Comparison of ENCODE assay signal across 1 cellular context in genomic region chr2:120709608-120710041, GRCh38.
TF ChIP-seq lines count a peak whose summit lies in the region.

No MANE protein-coding gene starts in this region.

TF ChIP-seq in H1, 55 proteins besides CTCF, POLR2A, EP300 and RAD21:
- TF ChIP-seq ATF3 (IDR thresholded peaks at IDR 0.05; ENCODE audit: insufficient read depth, low read depth, low read length) (no peak), ZNF274 (IDR thresholded peaks at IDR 0.05; ENCODE audit: borderline replicate concordance, extremely low read depth, low read length) (no peak), FOSL1 (IDR thresholded peaks at IDR 0.05; ENCODE audit: insufficient read depth, low read depth, low read length) (no peak), E2F6 (IDR thresholded peaks at IDR 0.05) (no peak), BCL11A (IDR thresholded peaks at IDR 0.05; ENCODE audit: low read depth in 2 of 2, low read length in 2 of 2) (no peak), KDM4A (IDR thresholded peaks at IDR 0.05; ENCODE audit: low read depth, low read length, severe bottlenecking) (no peak), JUN (IDR thresholded peaks at IDR 0.05; ENCODE audit: low read depth, low read length) (no peak), CREB1 (IDR thresholded peaks at IDR 0.05) (peak; percentile 59; the same call in 1 of the 2 replicates), BACH1 (IDR thresholded peaks at IDR 0.05; ENCODE audit: low read length) (no peak), CHD7 (IDR thresholded peaks at IDR 0.05; ENCODE audit: insufficient replicate concordance, low read length) (peak; percentile 83), TEAD4 (IDR thresholded peaks at IDR 0.05; ENCODE audit: low read depth, low read length) (no peak), SAP30 (IDR thresholded peaks at IDR 0.05; ENCODE audit: insufficient read depth, insufficient replicate concordance, low read length) (no peak), TAF1 (IDR thresholded peaks at IDR 0.05; ENCODE audit: low read depth, low read length) (peak; percentile 32; the same call in 1 of the 2 replicates), POLR2AphosphoS5 (IDR thresholded peaks at IDR 0.05; ENCODE audit: low read depth, low read length) (no peak), EGR1 (IDR thresholded peaks at IDR 0.05; ENCODE audit: borderline replicate concordance, low read depth, low read length) (no peak), CBX8 (IDR thresholded peaks at IDR 0.05; ENCODE audit: borderline replicate concordance, low read depth, low read length) (no peak), YY1 (IDR thresholded peaks at IDR 0.05; ENCODE audit: low read depth, low read length) (peak; percentile 41; the same call in 1 of the 2 replicates), RXRA (IDR thresholded peaks at IDR 0.05; ENCODE audit: insufficient read depth, low read depth, low read length) (no peak), CTBP2 (IDR thresholded peaks at IDR 0.05; ENCODE audit: borderline replicate concordance, insufficient read depth, insufficient read length, low read length) (peak; percentile 41), SRF (IDR thresholded peaks at IDR 0.05; ENCODE audit: low read depth, low read length) (no peak), CHD2 (IDR thresholded peaks at IDR 0.05; ENCODE audit: low read length) (no peak), PHF8 (conservative IDR thresholded peaks at IDR 0.05; ENCODE audit: low read depth, low read length) (no peak), SIX5 (IDR thresholded peaks at IDR 0.05; ENCODE audit: low read depth, low read length) (no peak), TAF7 (optimal IDR thresholded peaks at IDR 0.05; ENCODE audit: borderline replicate concordance, low read depth, low read length) (no peak), HDAC6 (IDR thresholded peaks at IDR 0.05; ENCODE audit: low read depth, low read length) (no peak), RFX5 (IDR thresholded peaks at IDR 0.05; ENCODE audit: borderline replicate concordance, low read depth, low read length) (no peak), EZH2 (IDR thresholded peaks at IDR 0.05; ENCODE audit: low read depth, low read length, severe bottlenecking) (no peak), SP1 (IDR thresholded peaks at IDR 0.05; ENCODE audit: low read depth, low read length) (peak; percentile 51; the same call in 1 of the 2 replicates), TCF12 (IDR thresholded peaks at IDR 0.05; ENCODE audit: low read depth, low read length) (peak; percentile 79), TBP (IDR thresholded peaks at IDR 0.05; ENCODE audit: low read depth, low read length) (no peak), JUND (IDR thresholded peaks at IDR 0.05; ENCODE audit: low read length) (peak; percentile 37; the same call in 1 of the 2 replicates), NANOG (IDR thresholded peaks at IDR 0.05; ENCODE audit: insufficient read depth, low read depth, low read length, poor library complexity, severe bottlenecking) (peak; percentile 47), HDAC2 (IDR thresholded peaks at IDR 0.05; ENCODE audit: borderline replicate concordance in 1 of 2, low read depth in 2 of 2, low read length in 2 of 2) (peak in 1 of 2 experiments; percentile 81; a peak in 1 of 4 replicates)
